In genomic region chr21:6111354-6111753, GRCh38 we compare ENCODE assay signal across 8 cellular contexts.
DNase-seq lines count a peak whose midpoint lies in the region; ATAC-seq, FAIRE-seq and TF ChIP-seq lines count a peak whose summit lies in the region.
"Not testable (repeated sequence)": the region's sequence is repeated elsewhere in the genome, so short reads cannot be mapped to it uniquely, and the experiment has no call there.

No MANE protein-coding gene starts in this region.

- not testable (repeated sequence) for H3K36me3 ChIP-seq in GM23338 (ENCODE audit: insufficient read depth); GM12878 (ENCODE audit: control insufficient read depth in 2 of 2, insufficient read depth in 2 of 2, low read length in 1 of 2); right atrium auricular region; ovary; tibial artery

- H3K9me3 Mint-ChIP-seq in GM23338: not testable (repeated sequence)

- 0% methylated on average over 15 of the region's 46 CpGs for WGBS in GM12878 (ENCODE audit: insufficient coverage, insufficient replicate concordance, low lambda C conversion rate, missing lambda C conversion rate)
- 5% methylated on average over 10 of the region's 46 CpGs; no CpG with 5 or more reads in 2 of the 3 donors for WGBS in ovary, 3 donors

- not testable (repeated sequence) for TF ChIP-seq RAD21 in GM12878 (IDR thresholded peaks at IDR 0.05; ENCODE audit: insufficient read depth, low read depth, low read length)

- SMC1A ChIA-PET in GM12878 (lab: Charles Lee; ENCODE audit: uncharacterized antibody, unreplicated experiment): not testable (repeated sequence)

- not testable (repeated sequence) for H3K27me3 Mint-ChIP-seq in GM23338 (ENCODE audit: insufficient read depth, low read depth, poor library complexity)

- not testable (repeated sequence) for H3K27me3 ChIP-seq in GM23338 (ENCODE audit: insufficient read depth); GM12878 (replicated peaks in 1 of 2; ENCODE audit: control insufficient read depth in 2 of 2, insufficient read depth in 2 of 2, low read length in 1 of 2); right atrium auricular region; ovary; tibial artery

- H3K9me3 ChIP-seq in GM12878 (replicated peaks; ENCODE audit: control insufficient read depth, insufficient read depth, low read length); right atrium auricular region; ovary; tibial artery: not testable (repeated sequence)

- H3K4me3 Mint-ChIP-seq in GM23338: not testable (repeated sequence)

- BruUV-seq in GM12878 (replicated peaks; lab: Mats Ljungman, UMichigan): not testable (repeated sequence)

- TF ChIP-seq CTCF in GM23338 (conservative IDR thresholded peaks at IDR 0.05; ENCODE audit: low read depth in 2 of 2); GM12878 (IDR thresholded peaks at IDR 0.05 in 2 of 3, conservative IDR thresholded peaks at IDR 0.05 in 1 of 3; ENCODE audit: control insufficient read depth in 2 of 3, extremely low read depth in 1 of 3, insufficient read depth in 1 of 3, low read depth in 3 of 3, low read length in 3 of 3); right atrium auricular region (IDR thresholded peaks at IDR 0.05); ovary (IDR thresholded peaks at IDR 0.05); tibial artery (IDR thresholded peaks at IDR 0.05): not testable (repeated sequence)

- H3K27ac Mint-ChIP-seq in GM23338: not testable (repeated sequence)

- H3K9ac ChIP-seq in GM12878 (ENCODE audit: control insufficient read depth, insufficient read depth, low read length): not testable (repeated sequence)

- H3K79me2 ChIP-seq in GM23338 (replicated peaks; ENCODE audit: insufficient read depth); GM12878 (ENCODE audit: control insufficient read depth, insufficient read depth, low read length): not testable (repeated sequence)

- not testable (repeated sequence) for FAIRE-seq in GM12878 (lab: Jason Lieb, UNC)

- H3K4me3 ChIP-seq in GM23338, GM12878: not testable (repeated sequence)
- H3K4me3 ChIP-seq in right atrium auricular region (peak overlapping the region; percentile 33 to 45), ovary (peak overlapping the region; percentile 39), tibial artery (peak overlapping the region; percentile 37 to 41)

- H3K4me1 Mint-ChIP-seq in GM23338: not testable (repeated sequence)

- H4K20me1 ChIP-seq in GM23338 (replicated peaks; ENCODE audit: insufficient read depth); GM12878 (ENCODE audit: control insufficient read depth, insufficient read depth): not testable (repeated sequence)

- H3K27ac ChIP-seq in GM23338 (ENCODE audit: low read depth); GM12878 (ENCODE audit: control insufficient read depth, insufficient read depth); right atrium auricular region; ovary; tibial artery: not testable (repeated sequence)

- CTCF ChIA-PET in GM12878 (lab: Yijun Ruan, JAX): not testable (repeated sequence)

- in situ Hi-C loops in GM12878 (cut with MboI): not testable (repeated sequence)

- not testable (repeated sequence) for TF ChIP-seq POLR2A in GM12878 (IDR thresholded peaks at IDR 0.05; ENCODE audit: low read depth, low read length); ovary (IDR thresholded peaks at IDR 0.05)

- not testable (repeated sequence) for H3K9me2 ChIP-seq in GM23338 (ENCODE audit: insufficient read depth)

- POLR2A ChIA-PET in GM12878 (lab: Charles Lee): not testable (repeated sequence)

- TF ChIP-seq EP300 in GM12878 (IDR thresholded peaks at IDR 0.05; ENCODE audit: borderline replicate concordance in 1 of 2, control insufficient read depth in 1 of 2, low read depth in 2 of 2, low read length in 2 of 2); ovary (IDR thresholded peaks at IDR 0.05): not testable (repeated sequence)

- H2AFZ ChIP-seq in GM23338; GM12878 (ENCODE audit: control insufficient read depth, low read depth, low read length): not testable (repeated sequence)

- H3K4me2 ChIP-seq in GM23338; GM12878 (ENCODE audit: control insufficient read depth, insufficient read depth): not testable (repeated sequence)

- H3K4me1 ChIP-seq in GM23338 (ENCODE audit: insufficient read depth); GM12878 (ENCODE audit: control insufficient read depth, insufficient read depth, low read length); right atrium auricular region; ovary (ENCODE audit: insufficient read depth); tibial artery: not testable (repeated sequence)

- RAD21 ChIA-PET in GM12878 (lab: Charles Lee; ENCODE audit: unreplicated experiment): not testable (repeated sequence)

- not testable (repeated sequence) for DNase-seq in GM23338 (ENCODE audit: low spot score); GM12878 (ENCODE audit: low read depth, low spot score); right atrium auricular region (ENCODE audit: low spot score)
- peak; percentile 4 to 7 for DNase-seq in activated CD4-positive, alpha-beta T cell treated with anti-CD3 and anti-CD28 coated beads, Interleukin-2, amount 50 U/mL, for 4 hours
- DNase-seq in ovary: peak; percentile 15 to 56 (median 40)
- DNase-seq in tibial artery: peak in 1 of 2 donors; percentile 29

- ATAC-seq in GM18867 (IDR thresholded peaks at IDR 0.05; ENCODE audit: unreplicated experiment): peak; percentile 11
- peak; percentile 14; the same call in 2 of the 3 replicates for ATAC-seq in GM23338
- peak; percentile 8 for ATAC-seq in HG03432 (IDR thresholded peaks at IDR 0.05; ENCODE audit: unreplicated experiment)
- peak; percentile 23 for ATAC-seq in GM12878

- intact Hi-C loops in GM12878 (cut with micrococcal nuclease; ENCODE audit: unreplicated experiment); ovary (cut with DNase I); tibial artery (cut with DNase I; ENCODE audit: low total_unique reads): not testable (repeated sequence)

- not testable (repeated sequence) for H3F3A ChIP-seq in GM23338 (replicated peaks; ENCODE audit: low read depth)

- H3K36me3 Mint-ChIP-seq in GM23338 (ENCODE audit: low read depth): not testable (repeated sequence)
